8 cellular contexts compared by ENCODE assay signal in genomic region chr12:120119395-120119973, GRCh38. TPM values are rescaled to one million over a fixed set of nuclear protein-coding genes. Genes with fewer than 3 reads are reported as not detected.
A peak's percentile ranks its signal among the peaks of the same experiment; 100 is the strongest.
DNase-seq lines count a peak whose midpoint lies in the region; ATAC-seq and TF ChIP-seq lines count a peak whose summit lies in the region.

No MANE protein-coding gene starts in this region.

- peak overlapping the region; percentile 77 for H3K4me3 Mint-ChIP-seq in activated T-helper 1 cell treated with anti-CD3 and anti-CD28 coated beads, Interleukin-12 subunit alpha, Interleukin-12 subunit beta, Interleukin-2, Interleukin-4 antibody, amounts not matched to agents 30 ng/mL and 10 ng/mL and 1 ng/mL, durations not matched to agents 14 hours and 24 hours and 36 hours

- ATAC-seq in GM18505 (IDR thresholded peaks at IDR 0.05; ENCODE audit: unreplicated experiment), result no peak
- peak; percentile 21 for ATAC-seq in HG03159 (IDR thresholded peaks at IDR 0.05; ENCODE audit: unreplicated experiment)
- no peak for ATAC-seq in HG02840 (IDR thresholded peaks at IDR 0.05; ENCODE audit: low FRiP score, unreplicated experiment)

- no peaks in the 10 kb centered on the region for H3K9me3 ChIP-seq in sigmoid colon

- H3K4me3 ChIP-seq in sigmoid colon, result no peak overlapping the region

- no peaks in the 10 kb centered on the region for H3K27me3 ChIP-seq in sigmoid colon

- peak overlapping the region in 3 of 4 donors; percentile 2 to 98 (median 97) for H3K27ac ChIP-seq in sigmoid colon

- TF ChIP-seq POLR2A in GM18505 (IDR thresholded peaks at IDR 0.05; ENCODE audit: borderline replicate concordance, extremely low read depth, insufficient read depth, insufficient read length) (peak; percentile 43), sigmoid colon (IDR thresholded peaks at IDR 0.05) (no peak)

- H3K36me3 Mint-ChIP-seq in activated T-helper 1 cell treated with anti-CD3 and anti-CD28 coated beads, Interleukin-12 subunit alpha, Interleukin-12 subunit beta, Interleukin-2, Interleukin-4 antibody, amounts not matched to agents 30 ng/mL and 10 ng/mL and 1 ng/mL, durations not matched to agents 14 hours and 24 hours and 36 hours (ENCODE audit: low read depth), result peaks cover 31% of the 10 kb centered on the region

- no peak for TF ChIP-seq EP300 in sigmoid colon (IDR thresholded peaks at IDR 0.05)

- H3K9me3 Mint-ChIP-seq in activated T-helper 1 cell treated with anti-CD3 and anti-CD28 coated beads, Interleukin-12 subunit alpha, Interleukin-12 subunit beta, Interleukin-2, Interleukin-4 antibody, amounts not matched to agents 30 ng/mL and 10 ng/mL and 1 ng/mL, durations not matched to agents 14 hours and 24 hours and 36 hours, result no peaks in the 10 kb centered on the region

- peak; percentile 26 for DNase-seq in activated T-helper 1 cell treated with anti-CD3 and anti-CD28 coated beads, Interleukin-12 subunit alpha, Interleukin-12 subunit beta, Interleukin-2, Interleukin-4 antibody, amounts not matched to agents 30 ng/mL and 10 ng/mL and 1 ng/mL, durations not matched to agents 14 hours and 24 hours and 36 hours (ENCODE audit: low spot score)
- no peak for DNase-seq in sigmoid colon
- DNase-seq in cerebellum (ENCODE audit: low spot score), result no peak
- DNase-seq in ureter (ENCODE audit: low spot score), result no peak
- DNase-seq in DMS79 treated with DMSO at 0.1 percent for 48 hours (lab: John Stamatoyannopoulos, UW), result no peak

- peaks cover 73% of the 10 kb centered on the region for H3K4me1 Mint-ChIP-seq in activated T-helper 1 cell treated with anti-CD3 and anti-CD28 coated beads, Interleukin-12 subunit alpha, Interleukin-12 subunit beta, Interleukin-2, Interleukin-4 antibody, amounts not matched to agents 30 ng/mL and 10 ng/mL and 1 ng/mL, durations not matched to agents 14 hours and 24 hours and 36 hours (ENCODE audit: low read depth)

- TF ChIP-seq CTCF in sigmoid colon (IDR thresholded peaks at IDR 0.05), result no peak

- 51 to 63% methylated on average over 1 of the region's 1 CpG for WGBS in sigmoid colon, 2 donors

- peaks cover 0 to 51% (median 40%) of the 10 kb centered on the region in 4 donors for H3K4me1 ChIP-seq in sigmoid colon

- peak overlapping the region; percentile 94 for H3K27ac Mint-ChIP-seq in activated T-helper 1 cell treated with anti-CD3 and anti-CD28 coated beads, Interleukin-12 subunit alpha, Interleukin-12 subunit beta, Interleukin-2, Interleukin-4 antibody, amounts not matched to agents 30 ng/mL and 10 ng/mL and 1 ng/mL, durations not matched to agents 14 hours and 24 hours and 36 hours

- H3K27me3 Mint-ChIP-seq in activated T-helper 1 cell treated with anti-CD3 and anti-CD28 coated beads, Interleukin-12 subunit alpha, Interleukin-12 subunit beta, Interleukin-2, Interleukin-4 antibody, amounts not matched to agents 30 ng/mL and 10 ng/mL and 1 ng/mL, durations not matched to agents 14 hours and 24 hours and 36 hours (ENCODE audit: insufficient read depth), result no peaks in the 10 kb centered on the region

- intact Hi-C loops in activated T-helper 1 cell treated with anti-CD3 and anti-CD28 coated beads, Interleukin-12 subunit alpha, Interleukin-12 subunit beta, Interleukin-2, Interleukin-4 antibody, amounts not matched to agents 30 ng/mL and 10 ng/mL and 1 ng/mL, durations not matched to agents 14 hours and 24 hours and 36 hours (cut with micrococcal nuclease), result loop anchor here (1.0 to 10.0 kb wide), 7 partner anchors 32 to 567 kb away; partner anchors contain the start of genes COX6A1 and MLEC
- intact Hi-C loops in sigmoid colon (cut with DNase I), result loop anchor here (5.0 kb wide), 1 partner anchor 83 kb away; the partner anchor contains the start of gene RPLP0

- no peaks in the 10 kb centered on the region for H3K36me3 ChIP-seq in sigmoid colon

RNA-seq across cellular contexts. Expression of gene RAB35, which starts 2.9 kb away (rescaled TPM):
- total RNA-seq in activated T-helper 1 cell treated with anti-CD3 and anti-CD28 coated beads, Interleukin-12 subunit alpha, Interleukin-12 subunit beta, Interleukin-2, Interleukin-4 antibody, amounts not matched to agents 30 ng/mL and 10 ng/mL and 1 ng/mL, durations not matched to agents 14 hours and 24 hours and 36 hours, result 89.2 and 94.2 TPM in 2 replicates
- 10 to 100 TPM; 17.5 to 25.4 (median 22.3) TPM for total RNA-seq in sigmoid colon
- polyA plus RNA-seq in sigmoid colon, result 10 to 100 TPM; 24.6 to 43.0 (median 33.5) TPM
- total RNA-seq in cerebellum, result 21.5 TPM
- total RNA-seq in ureter, result 47.5 TPM
